Comparison of ENCODE assay signal across 23 cellular contexts in genomic region chr12:66453111-66453510, GRCh38.
"Had no signal": no experiment of that assay in that cellular context is flagged by ENCODE, and none has a peak within 500 bp of the region (broad histone marks: within the 10 kb centered on the region; RNA-seq: fewer than 3 reads in every experiment).

No MANE protein-coding gene starts in this region.

- ATAC-seq: activated T-cell treated with anti-CD3 and anti-CD28 coated beads, Interleukin-2, amount 50 U/mL, for 4 hours; left ventricle myocardium superior; naive thymus-derived CD8-positive, alpha-beta T cell; right lobe of liver; WTC11 had no signal

- DNase-seq: activated CD4-positive, alpha-beta T cell treated with anti-CD3 and anti-CD28 coated beads for 36 hours; activated CD4-positive, alpha-beta T cell treated with anti-CD3 and anti-CD28 coated beads, Interleukin-2, amount 50 U/mL, for 4 hours; activated CD8-positive, alpha-beta memory T cell treated with anti-CD3 and anti-CD28 coated beads for 24 hours; activated CD8-positive, alpha-beta memory T cell treated with anti-CD3 and anti-CD28 coated beads, Interleukin-2, amount 50 U/mL, for 48 hours; activated naive CD4-positive, alpha-beta T cell; activated T-cell treated with anti-CD3 and anti-CD28 coated beads, Interleukin-2, amount 50 U/mL, for 4 hours; central memory CD4-positive, alpha-beta T cell; dermis blood vessel endothelial cell; effector CD8-positive, alpha-beta T cell; erythroblast; foreskin fibroblast; immature natural killer cell; kidney glomerular epithelial cell; left ventricle myocardium superior; mammary epithelial cell; naive thymus-derived CD8-positive, alpha-beta T cell; posterior cingulate gyrus; right lobe of liver; stimulated activated CD4-positive, alpha-beta T cell treated with anti-CD3 and anti-CD28 coated beads, Interleukin-1b, Interleukin-23, amount 100 ng/mL, for 48 hours; stimulated activated naive CD8-positive, alpha-beta T cell treated with anti-CD3 and anti-CD28 coated beads, Interleukin-15, amount 100 ng/mL, for 72 hours; trophoblast cell; uterus had no signal
